17 cellular contexts compared by ENCODE assay signal in genomic region chr15:69087581-69087980, GRCh38.
"Had no signal": no experiment of that assay in that cellular context is flagged by ENCODE, and none has a peak within 500 bp of the region (broad histone marks: within the 10 kb centered on the region; RNA-seq: fewer than 3 reads in every experiment).

No MANE protein-coding gene starts in this region.

- H3K36me3 ChIP-seq: neutrophil, tibial nerve, uterus had no signal

- DNase-seq: activated CD4-positive, alpha-beta memory T cell treated with anti-CD3 and anti-CD28 coated beads, Interleukin-2, amount 10 ng/mL, durations not matched to agents 7 days and 5 days; activated CD4-positive, alpha-beta T cell treated with anti-CD3 and anti-CD28 coated beads for 4 hours; activated effector memory CD4-positive, alpha-beta T cell treated with Interleukin-2 at 50 U/mL for 16 hours; activated naive CD4-positive, alpha-beta T cell treated with anti-CD3 and anti-CD28 coated beads, Interleukin-2, amount 50 U/mL, for 16 hours; activated T-cell treated with anti-CD3 and anti-CD28 coated beads, Interleukin-2, amount 50 U/mL, for 4 hours; dermis blood vessel endothelial cell; effector memory CD8-positive, alpha-beta T cell; head of caudate nucleus; naive B cell; stimulated activated CD4-positive, alpha-beta T cell treated with anti-CD3 and anti-CD28 coated beads, Interleukin-15, amount 100 ng/mL, for 24 hours; stimulated activated CD4-positive, alpha-beta T cell treated with anti-CD3 and anti-CD28 coated beads, Interleukin-4, amount 100 ng/mL, for 24 hours; stimulated activated naive CD4-positive, alpha-beta T cell treated with Interleukin-2 at 50 U/mL for 16 hours; substantia nigra; uterus had no signal

- H3K27me3 ChIP-seq: tibial nerve, uterus had no signal

- H3K27ac ChIP-seq: epithelial cell of prostate, neutrophil, tibial nerve, uterus had no signal

- H3K4me3 ChIP-seq: tibial nerve, uterus had no signal

- H3K9me3 ChIP-seq: neutrophil, tibial nerve, uterus had no signal

- H3K4me1 ChIP-seq: uterus had no signal
